ENCODE assay signal across 8 cellular contexts in the genomic region with DNA sequence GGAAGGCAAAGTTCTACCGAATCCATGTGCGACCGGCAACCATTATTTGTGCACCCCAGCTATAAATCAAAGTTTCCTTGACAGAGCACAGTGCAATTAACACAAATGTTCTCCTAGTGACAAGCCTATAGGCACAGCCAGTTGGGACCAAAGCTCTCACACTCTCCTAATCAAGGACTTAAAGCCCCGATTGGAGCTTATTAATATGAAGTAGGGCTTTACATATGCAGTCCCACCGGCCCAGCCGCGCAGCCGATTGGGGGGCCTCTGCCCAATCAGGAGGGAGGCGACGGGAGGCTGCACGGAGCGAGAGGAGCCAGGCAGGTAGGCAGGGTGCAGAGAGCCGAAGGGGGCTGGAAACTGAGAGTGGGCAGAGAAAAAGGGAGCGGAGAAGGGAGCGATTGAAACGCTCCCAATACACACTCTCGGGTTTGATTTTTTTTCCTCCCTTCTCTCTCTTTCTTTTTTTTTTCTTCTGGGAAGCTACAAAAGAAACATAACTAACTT. TPM values are rescaled to one million over a fixed set of nuclear protein-coding genes. Genes with fewer than 3 reads are reported as not detected.
A peak's percentile ranks its signal among the peaks of the same experiment; 100 is the strongest.
DNase-seq lines count a peak whose midpoint lies in the region; ATAC-seq and TF ChIP-seq lines count a peak whose summit lies in the region.

A gene (minus strand): TSS at position 156 of the 507 bp plus-strand sequence. CDS start 130 bp downstream, at position 26.

- CTCF ChIA-PET in HEK293T (lab: Yijun Ruan, JAX) = no interaction called here

- H3K4me3 ChIP-seq in esophagus (ENCODE audit: low read depth in 1 of 2, low read length in 2 of 2) = peak within 1 kb of the TSS; percentile 46 to 49

- H3K36me3 Mint-ChIP-seq in naive thymus-derived CD8-positive, alpha-beta T cell = no peaks in the 10 kb centered on the region

- DNase-seq in HEK293T (ENCODE audit: extremely low spot score) (peak; percentile 60), NCI-H69 (lab: John Stamatoyannopoulos, UW) (peak; percentile 99), activated T-cell treated with anti-CD3 and anti-CD28 coated beads for 4 hours (no peak), SW 1271 (lab: John Stamatoyannopoulos, UW) (no peak)
- DNase-seq in naive thymus-derived CD8-positive, alpha-beta T cell = no peak
- no peak for DNase-seq in activated CD4-positive, CD25-positive, alpha-beta regulatory T cell treated with anti-CD3 and anti-CD28 coated beads, Interleukin-2, amount 50 U/mL, for 72 hours

- peaks cover 0 to 5% of the 10 kb centered on the region in 2 donors for H3K4me1 ChIP-seq in esophagus (ENCODE audit: control insufficient read depth in 2 of 2, insufficient read depth in 2 of 2, low read length in 1 of 2)

- H3K27me3 Mint-ChIP-seq in naive thymus-derived CD8-positive, alpha-beta T cell = peaks cover 5 to 28% (median 11%) of the 10 kb centered on the region in 5 donors

- H3K4me3 Mint-ChIP-seq in naive thymus-derived CD8-positive, alpha-beta T cell = peak within 1 kb of the TSS in 6 of 10 donors; percentile 19 to 62 (median 40)

- H3K27ac ChIP-seq in esophagus (ENCODE audit: low read depth in 2 of 2, low read length in 1 of 2) = no peak within 1 kb of the TSS

- H3K36me3 ChIP-seq in esophagus (ENCODE audit: control insufficient read depth in 2 of 2, insufficient read depth in 2 of 2, low read length in 1 of 2) = no peaks in the 10 kb centered on the region

- H3K27ac Mint-ChIP-seq in naive thymus-derived CD8-positive, alpha-beta T cell = no peak within 1 kb of the TSS

- H3K9me3 Mint-ChIP-seq in naive thymus-derived CD8-positive, alpha-beta T cell = peaks cover 0 to 6% (median 0%) of the 10 kb centered on the region in 9 donors

- no peaks in the 10 kb centered on the region for H3K9me3 ChIP-seq in esophagus (ENCODE audit: control insufficient read depth in 2 of 2, insufficient read depth in 1 of 2, low read depth in 1 of 2, low read length in 1 of 2)

- POLR2A ChIA-PET in HEK293T (lab: Yijun Ruan, JAX) = interaction anchor here (0.6 to 1.3 kb wide), 3 partner anchors 122 to 934 kb away, joined by 3 to 5 read pairs (median 4); no protein-coding TSS in a partner anchor
- POLR2A ChIA-PET in naive thymus-derived CD8-positive, alpha-beta T cell (lab: Charles Lee) = interaction anchor here (0.5 kb wide), 1 partner anchor 416 kb away, joined by 5 read pairs; no protein-coding TSS in a partner anchor

- H3K27me3 ChIP-seq in esophagus (ENCODE audit: control insufficient read depth in 1 of 2, insufficient read depth in 2 of 2, low read length in 2 of 2) = no peaks in the 10 kb centered on the region

- ATAC-seq in naive thymus-derived CD8-positive, alpha-beta T cell = peak in 1 of 2 donors; percentile 16
- ATAC-seq in GM21619 (IDR thresholded peaks at IDR 0.05; ENCODE audit: unreplicated experiment) = no peak

- WGBS in esophagus, 2 donors = 1 to 3% methylated on average over 17 of the region's 17 CpGs

- peaks cover 0 to 11% (median 3%) of the 10 kb centered on the region in 4 donors for H3K4me1 Mint-ChIP-seq in naive thymus-derived CD8-positive, alpha-beta T cell

TF ChIP-seq in HEK293T, 16 proteins besides CTCF, POLR2A, EP300 and RAD21:
- TF ChIP-seq ZNF384 (IDR thresholded peaks at IDR 0.05) = no peak
- TF ChIP-seq, protein P1, sequence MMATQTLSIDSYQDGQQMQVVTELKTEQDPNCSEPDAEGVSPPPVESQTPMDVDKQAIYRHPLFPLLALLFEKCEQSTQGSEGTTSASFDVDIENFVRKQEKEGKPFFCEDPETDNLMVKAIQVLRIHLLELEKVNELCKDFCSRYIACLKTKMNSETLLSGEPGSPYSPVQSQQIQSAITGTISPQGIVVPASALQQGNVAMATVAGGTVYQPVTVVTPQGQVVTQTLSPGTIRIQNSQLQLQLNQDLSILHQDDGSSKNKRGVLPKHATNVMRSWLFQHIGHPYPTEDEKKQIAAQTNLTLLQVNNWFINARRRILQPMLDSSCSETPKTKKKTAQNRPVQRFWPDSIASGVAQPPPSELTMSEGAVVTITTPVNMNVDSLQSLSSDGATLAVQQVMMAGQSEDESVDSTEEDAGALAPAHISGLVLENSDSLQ (IDR thresholded peaks at IDR 0.05) = peak; percentile 91

RNA-seq across cellular contexts. Expression of the gene that starts here (rescaled TPM):
- under 1 TPM; 0.12 TPM for polyA plus RNA-seq in esophagus
- total RNA-seq in naive thymus-derived CD8-positive, alpha-beta T cell = not detected
- polyA plus RNA-seq in naive thymus-derived CD8-positive, alpha-beta T cell = not detected

Comparison
In these comparisons a context has a peak if more than half of its experiments do, and no peak if none do; other contexts are left out.
1. DNase-seq: peak in HEK293T (single experiment) and NCI-H69 (single experiment); none in naive thymus-derived CD8-positive, alpha-beta T cell (0 of 10), activated CD4-positive, CD25-positive, alpha-beta regulatory T cell treated with anti-CD3 and anti-CD28 coated beads, Interleukin-2, amount 50 U/mL, for 72 hours (single experiment), activated T-cell treated with anti-CD3 and anti-CD28 coated beads for 4 hours (single experiment) and SW 1271 (0 of 2).